Comparison of ENCODE assay signal across 9 cellular contexts in the genomic region with DNA sequence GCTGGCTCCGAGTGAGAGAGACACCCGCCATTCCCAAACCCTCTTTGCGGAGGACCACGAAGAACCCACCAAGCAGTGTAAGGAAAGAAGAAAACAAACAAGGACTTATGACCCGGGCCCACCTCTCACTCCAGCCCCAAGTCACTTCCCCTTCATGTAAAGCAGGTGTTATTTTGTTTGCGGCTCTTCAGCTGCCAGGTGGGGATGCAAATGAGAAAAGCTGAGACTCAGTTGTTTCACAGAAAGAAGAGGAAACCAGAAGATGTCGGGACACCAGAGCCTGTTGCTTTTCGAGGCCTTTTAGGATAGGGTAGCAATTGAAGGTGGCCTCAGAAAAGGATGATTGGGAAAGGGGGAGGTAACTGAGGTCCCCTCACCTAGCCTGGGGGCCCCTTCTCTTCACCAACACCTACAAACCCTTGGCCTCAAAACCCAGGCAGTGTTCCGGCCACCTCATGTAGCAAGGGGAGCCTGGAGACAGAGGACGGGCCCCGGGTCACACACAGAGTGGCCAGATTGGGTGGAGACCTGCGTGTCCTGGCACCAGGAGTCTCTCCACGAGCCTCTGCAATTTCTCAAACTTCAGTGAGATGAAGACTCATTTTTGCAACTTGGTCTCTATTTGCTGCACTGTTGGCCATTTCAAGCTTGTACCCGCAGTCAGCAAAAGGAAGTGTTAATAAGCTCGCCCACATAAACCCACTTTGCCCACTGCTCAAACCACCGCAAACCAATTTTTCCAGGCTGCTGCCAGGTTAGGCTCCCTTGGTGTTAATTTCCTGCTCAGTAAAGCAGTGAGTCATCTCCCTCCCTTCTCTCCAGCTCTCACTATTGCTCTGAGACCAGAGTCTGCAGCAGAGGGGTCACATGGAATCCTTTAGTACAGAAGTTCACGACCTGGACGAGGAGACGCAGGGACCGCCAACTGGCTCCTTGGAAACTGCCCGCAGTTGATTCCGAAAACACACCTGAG. TPM values are rescaled to one million over a fixed set of nuclear protein-coding genes. Genes with fewer than 3 reads are reported as not detected.
DNase-seq lines count a peak whose midpoint lies in the region; ATAC-seq and TF ChIP-seq lines count a peak whose summit lies in the region.
"Had no signal": no experiment of that assay in that cellular context is flagged by ENCODE, and none has a peak within 500 bp of the region (broad histone marks: within the 10 kb centered on the region; RNA-seq: fewer than 3 reads in every experiment).

No MANE protein-coding gene starts in this region.

- no peak overlapping the region for H3K4me3 Mint-ChIP-seq in activated T-helper 1 cell treated with anti-CD3 and anti-CD28 coated beads, Interleukin-12 subunit alpha, Interleukin-12 subunit beta, Interleukin-2, Interleukin-4 antibody, amounts not matched to agents 30 ng/mL and 10 ng/mL and 1 ng/mL, durations not matched to agents 14 hours and 24 hours and 36 hours
- H3K4me3 Mint-ChIP-seq: endodermal cell had no signal

- H3K4me3 ChIP-seq in mucosa of rectum (ENCODE audit: low read length in 2 of 2) (no peak overlapping the region), mucosa of descending colon (no peak overlapping the region)

- H3K9me3 ChIP-seq in mucosa of rectum (ENCODE audit: control insufficient read depth in 2 of 2, low read length in 2 of 2) (no peaks in the 10 kb centered on the region), mucosa of descending colon (no peaks in the 10 kb centered on the region)

- no peak overlapping the region for H3K9ac ChIP-seq in mucosa of rectum (ENCODE audit: low read depth in 1 of 2, low read length in 2 of 2)

- peaks cover 32% of the 10 kb centered on the region for H3K27me3 Mint-ChIP-seq in activated T-helper 1 cell treated with anti-CD3 and anti-CD28 coated beads, Interleukin-12 subunit alpha, Interleukin-12 subunit beta, Interleukin-2, Interleukin-4 antibody, amounts not matched to agents 30 ng/mL and 10 ng/mL and 1 ng/mL, durations not matched to agents 14 hours and 24 hours and 36 hours (ENCODE audit: insufficient read depth)

- H3K36me3 Mint-ChIP-seq in activated T-helper 1 cell treated with anti-CD3 and anti-CD28 coated beads, Interleukin-12 subunit alpha, Interleukin-12 subunit beta, Interleukin-2, Interleukin-4 antibody, amounts not matched to agents 30 ng/mL and 10 ng/mL and 1 ng/mL, durations not matched to agents 14 hours and 24 hours and 36 hours (ENCODE audit: low read depth), result no peaks in the 10 kb centered on the region

- in situ Hi-C loops in KBM-7 (cut with MboI; ENCODE audit: low pct_unique_long_range_greater_than_20kb, low sequenced_read_pairs), result no loop called here

- DNase-seq in KBM-7, result peak; percentile 11
- no peak for DNase-seq in NOMO-1 treated with dmso at 0.1 percent for 144 hours (lab: John Stamatoyannopoulos, UW; ENCODE audit: unreplicated experiment)
- DNase-seq in activated T-helper 1 cell treated with anti-CD3 and anti-CD28 coated beads, Interleukin-12 subunit alpha, Interleukin-12 subunit beta, Interleukin-2, Interleukin-4 antibody, amounts not matched to agents 30 ng/mL and 10 ng/mL and 1 ng/mL, durations not matched to agents 14 hours and 24 hours and 36 hours (ENCODE audit: low spot score), result no peak
- DNase-seq in mucosa of descending colon, result no peak

- ATAC-seq in GM18517 (IDR thresholded peaks at IDR 0.05; ENCODE audit: unreplicated experiment), result peak; percentile 64
- ATAC-seq in GM21367 (IDR thresholded peaks at IDR 0.05; ENCODE audit: unreplicated experiment), result peak; percentile 68
- ATAC-seq in mucosa of descending colon, result no peak
- ATAC-seq in HG03196 (IDR thresholded peaks at IDR 0.05; ENCODE audit: unreplicated experiment), result no peak

- peaks cover 6% of the 10 kb centered on the region for H3K4me1 Mint-ChIP-seq in activated T-helper 1 cell treated with anti-CD3 and anti-CD28 coated beads, Interleukin-12 subunit alpha, Interleukin-12 subunit beta, Interleukin-2, Interleukin-4 antibody, amounts not matched to agents 30 ng/mL and 10 ng/mL and 1 ng/mL, durations not matched to agents 14 hours and 24 hours and 36 hours (ENCODE audit: low read depth)
- H3K4me1 Mint-ChIP-seq: endodermal cell had no signal

- no peak for TF ChIP-seq CTCF in mucosa of descending colon (IDR thresholded peaks at IDR 0.05)

- peaks cover 0 to 4% of the 10 kb centered on the region in 2 donors for H3K27me3 ChIP-seq in mucosa of rectum (ENCODE audit: control insufficient read depth in 2 of 2, insufficient read depth in 2 of 2, low read length in 2 of 2)

- no peak overlapping the region for H3K27ac Mint-ChIP-seq in activated T-helper 1 cell treated with anti-CD3 and anti-CD28 coated beads, Interleukin-12 subunit alpha, Interleukin-12 subunit beta, Interleukin-2, Interleukin-4 antibody, amounts not matched to agents 30 ng/mL and 10 ng/mL and 1 ng/mL, durations not matched to agents 14 hours and 24 hours and 36 hours
- H3K27ac Mint-ChIP-seq: endodermal cell had no signal

- intact Hi-C loops in activated T-helper 1 cell treated with anti-CD3 and anti-CD28 coated beads, Interleukin-12 subunit alpha, Interleukin-12 subunit beta, Interleukin-2, Interleukin-4 antibody, amounts not matched to agents 30 ng/mL and 10 ng/mL and 1 ng/mL, durations not matched to agents 14 hours and 24 hours and 36 hours (cut with micrococcal nuclease), result loop anchor here (1.0 to 5.0 kb wide), 6 partner anchors 91 to 275 kb away; no protein-coding TSS in a partner anchor
- intact Hi-C loops in mucosa of descending colon (cut with DNase I, micrococcal nuclease), result loop anchor here (5.0 to 10.0 kb wide), 2 partner anchors 90 to 123 kb away; no protein-coding TSS in a partner anchor

- H3K27ac ChIP-seq in mucosa of rectum (ENCODE audit: low read depth in 2 of 2, low read length in 2 of 2), result peak overlapping the region; percentile 35 to 73

- peaks cover 30 to 33% of the 10 kb centered on the region in 2 donors for H3K4me1 ChIP-seq in mucosa of rectum (ENCODE audit: control insufficient read depth in 2 of 2, insufficient read depth in 2 of 2, low read length in 2 of 2)
- H3K4me1 ChIP-seq in mucosa of descending colon (ENCODE audit: low read depth), result peaks cover 23% of the 10 kb centered on the region

- H3K36me3 ChIP-seq in mucosa of rectum (ENCODE audit: control insufficient read depth in 2 of 2, insufficient read depth in 2 of 2, low read length in 2 of 2) (no peaks in the 10 kb centered on the region), mucosa of descending colon (ENCODE audit: low read depth) (no peaks in the 10 kb centered on the region)

- no peaks in the 10 kb centered on the region for H3K9me3 Mint-ChIP-seq in activated T-helper 1 cell treated with anti-CD3 and anti-CD28 coated beads, Interleukin-12 subunit alpha, Interleukin-12 subunit beta, Interleukin-2, Interleukin-4 antibody, amounts not matched to agents 30 ng/mL and 10 ng/mL and 1 ng/mL, durations not matched to agents 14 hours and 24 hours and 36 hours

RNA-seq across cellular contexts. Expression of gene AOC1, which starts 45.5 kb away (rescaled TPM):
- not detected in 2 replicates for total RNA-seq in activated T-helper 1 cell treated with anti-CD3 and anti-CD28 coated beads, Interleukin-12 subunit alpha, Interleukin-12 subunit beta, Interleukin-2, Interleukin-4 antibody, amounts not matched to agents 30 ng/mL and 10 ng/mL and 1 ng/mL, durations not matched to agents 14 hours and 24 hours and 36 hours
- total RNA-seq in mucosa of descending colon, result 100 to 1,000 TPM; 249 to 756 (median 606) TPM
- total RNA-seq: endodermal cell had no signal

Comparison
In these comparisons a context has a peak if more than half of its experiments do, and no peak if none do; other contexts are left out.
1. ATAC-seq: peak in GM18517 (single experiment) and GM21367 (single experiment); none in mucosa of descending colon (single experiment) and HG03196 (single experiment).
2. RNA of gene AOC1, which starts 45.5 kb away (total RNA-seq): 249 to 756 TPM in mucosa of descending colon; not detected in activated T-helper 1 cell treated with anti-CD3 and anti-CD28 coated beads, Interleukin-12 subunit alpha, Interleukin-12 subunit beta, Interleukin-2, Interleukin-4 antibody, amounts not matched to agents 30 ng/mL and 10 ng/mL and 1 ng/mL, durations not matched to agents 14 hours and 24 hours and 36 hours; every median in the first group is over 100 times any median in the second.